Comparison of ENCODE assay signal across 9 cellular contexts in genomic region chr2:171210864-171211431, GRCh38. TPM values are rescaled to one million over a fixed set of nuclear protein-coding genes. Genes with fewer than 3 reads are reported as not detected.
DNase-seq lines count a peak whose midpoint lies in the region; ATAC-seq lines count a peak whose summit lies in the region.
"Had no signal": no experiment of that assay in that cellular context is flagged by ENCODE, and none has a peak within 500 bp of the region (broad histone marks: within the 10 kb centered on the region; RNA-seq: fewer than 3 reads in every experiment).

No MANE protein-coding gene starts in this region.

- H3K36me3 Mint-ChIP-seq in activated T-cell treated with anti-CD3 and anti-CD28 coated beads, Interleukin-2, amount 50 U/mL, for 72 hours (ENCODE audit: insufficient read depth in 2 of 2), result no peaks in the 10 kb centered on the region
- H3K36me3 Mint-ChIP-seq in stimulated activated effector memory CD8-positive, alpha-beta T cell treated with anti-CD3 and anti-CD28 coated beads, Interleukin-12 subunit alpha, Interleukin-12 subunit beta, amount 100 ng/mL, for 72 hours, result no peaks in the 10 kb centered on the region

- H4K20me1 ChIP-seq in Karpas-422 (ENCODE audit: insufficient read depth, low read depth, low read length), result no peaks in the 10 kb centered on the region

- H3K27ac Mint-ChIP-seq in activated T-cell treated with anti-CD3 and anti-CD28 coated beads, Interleukin-2, amount 50 U/mL, for 72 hours, result peak overlapping the region; percentile 94
- H3K27ac Mint-ChIP-seq in stimulated activated effector memory CD8-positive, alpha-beta T cell treated with anti-CD3 and anti-CD28 coated beads, Interleukin-12 subunit alpha, Interleukin-12 subunit beta, amount 100 ng/mL, for 72 hours, result peak overlapping the region; percentile 55

- no peaks in the 10 kb centered on the region for H3K79me2 ChIP-seq in Karpas-422 (ENCODE audit: low read length)

- H3K4me3 Mint-ChIP-seq in activated T-cell treated with anti-CD3 and anti-CD28 coated beads, Interleukin-2, amount 50 U/mL, for 72 hours, result peak overlapping the region; percentile 35 to 88
- peak overlapping the region; percentile 27 for H3K4me3 Mint-ChIP-seq in stimulated activated effector memory CD8-positive, alpha-beta T cell treated with anti-CD3 and anti-CD28 coated beads, Interleukin-12 subunit alpha, Interleukin-12 subunit beta, amount 100 ng/mL, for 72 hours

- peak overlapping the region; percentile 44; the same call in 1 of the 2 replicates for H3K27ac ChIP-seq in Karpas-422 (ENCODE audit: low read length)
- H3K27ac ChIP-seq: neutrophil had no signal

- H3K27me3 Mint-ChIP-seq in activated T-cell treated with anti-CD3 and anti-CD28 coated beads, Interleukin-2, amount 50 U/mL, for 72 hours (ENCODE audit: low read depth), result peaks cover 6% of the 10 kb centered on the region

- peak; percentile 12 for DNase-seq in CD1c-positive myeloid dendritic cell (ENCODE audit: extremely low spot score)
- peak; percentile 69 for DNase-seq in Karpas-422
- peak; percentile 33 to 39 for DNase-seq in activated T-cell treated with anti-CD3 and anti-CD28 coated beads, Interleukin-2, amount 50 U/mL, for 72 hours
- DNase-seq in stimulated activated effector memory CD8-positive, alpha-beta T cell treated with anti-CD3 and anti-CD28 coated beads, Interleukin-12 subunit alpha, Interleukin-12 subunit beta, amount 100 ng/mL, for 72 hours (ENCODE audit: low spot score in 2 of 2), result peak in 1 of 2 donors; percentile 52
- DNase-seq in NCI-H146 treated with DMSO at 0.1 percent for 48 hours (lab: John Stamatoyannopoulos, UW; ENCODE audit: unreplicated experiment), result no peak
- no peak for DNase-seq in OCI-M2 (lab: John Stamatoyannopoulos, UW; ENCODE audit: unreplicated experiment)

- peak overlapping the region; percentile 86 for H3K4me2 ChIP-seq in Karpas-422 (ENCODE audit: low read depth, low read length, poor library complexity, severe bottlenecking)

- H3K4me3 ChIP-seq in Karpas-422 (ENCODE audit: low read length), result peak overlapping the region; percentile 64

- no peaks in the 10 kb centered on the region for H3K36me3 ChIP-seq in Karpas-422 (ENCODE audit: insufficient read depth, low read length)
- H3K36me3 ChIP-seq: neutrophil had no signal

- 0 out of 2 replicates have a peak, but pooled peaks cover 2% of the 10 kb centered on the region for H3K27me3 ChIP-seq in Karpas-422 (ENCODE audit: low read length)
- H3K27me3 ChIP-seq: neutrophil had no signal

- peaks cover 23% of the 10 kb centered on the region for H3K4me1 Mint-ChIP-seq in activated T-cell treated with anti-CD3 and anti-CD28 coated beads, Interleukin-2, amount 50 U/mL, for 72 hours (ENCODE audit: low read depth)
- peaks cover 12% of the 10 kb centered on the region for H3K4me1 Mint-ChIP-seq in stimulated activated effector memory CD8-positive, alpha-beta T cell treated with anti-CD3 and anti-CD28 coated beads, Interleukin-12 subunit alpha, Interleukin-12 subunit beta, amount 100 ng/mL, for 72 hours

- no peaks in the 10 kb centered on the region for H3K9me2 ChIP-seq in Karpas-422 (replicated peaks; ENCODE audit: insufficient read depth, low read length)

- H2AFZ ChIP-seq in Karpas-422 (ENCODE audit: low read length), result peak overlapping the region; percentile 98

- peak overlapping the region; percentile 62 for H3K9ac ChIP-seq in Karpas-422 (ENCODE audit: low read length)

- H3K4me1 ChIP-seq in Karpas-422 (ENCODE audit: low read length), result peaks cover 14% of the 10 kb centered on the region

- no peaks in the 10 kb centered on the region for H3K9me3 ChIP-seq in Karpas-422 (ENCODE audit: low read length)
- H3K9me3 ChIP-seq: neutrophil had no signal

- ATAC-seq in GM21367 (IDR thresholded peaks at IDR 0.05; ENCODE audit: unreplicated experiment) (peak; percentile 70), HG02571 (IDR thresholded peaks at IDR 0.05; ENCODE audit: unreplicated experiment) (no peak)
- ATAC-seq in activated T-cell treated with anti-CD3 and anti-CD28 coated beads, Interleukin-2, amount 50 U/mL, for 72 hours (replicated peaks in 1 of 2), result peak; percentile 91 to 96
- ATAC-seq in stimulated activated effector memory CD8-positive, alpha-beta T cell treated with anti-CD3 and anti-CD28 coated beads, Interleukin-12 subunit alpha, Interleukin-12 subunit beta, amount 100 ng/mL, for 72 hours, result peak; percentile 91

- no peaks in the 10 kb centered on the region for H3K9me3 Mint-ChIP-seq in activated T-cell treated with anti-CD3 and anti-CD28 coated beads, Interleukin-2, amount 50 U/mL, for 72 hours
- H3K9me3 Mint-ChIP-seq in stimulated activated effector memory CD8-positive, alpha-beta T cell treated with anti-CD3 and anti-CD28 coated beads, Interleukin-12 subunit alpha, Interleukin-12 subunit beta, amount 100 ng/mL, for 72 hours, result no peaks in the 10 kb centered on the region

RNA-seq across cellular contexts. Expression of gene TLK1, which starts 50.3 kb away (rescaled TPM):
- 9.0 and 22.8 TPM in 2 replicates for total RNA-seq in Karpas-422 (2014; rRNA removed; shearing (Covaris generic); ENCODE audit: low replicate concordance)
- 100 to 1,000 TPM in 1 of 2 donors, 10 to 100 TPM in 1; 96.0 to 102 TPM for total RNA-seq in activated T-cell treated with anti-CD3 and anti-CD28 coated beads, Interleukin-2, amount 50 U/mL, for 72 hours

Comparison
In these comparisons a context has a peak if more than half of its experiments do, and no peak if none do; other contexts are left out.
1. DNase-seq: peak in CD1c-positive myeloid dendritic cell (single experiment), Karpas-422 (single experiment) and activated T-cell treated with anti-CD3 and anti-CD28 coated beads, Interleukin-2, amount 50 U/mL, for 72 hours (2 of 2); none in NCI-H146 treated with DMSO at 0.1 percent for 48 hours (single experiment) and OCI-M2 (single experiment).